ENCODE assay signal across 1 cellular context in genomic region chr22:43114958-43115357, GRCh38.
A peak's percentile ranks its signal among the peaks of the same experiment; 100 is the strongest.
TF ChIP-seq lines count a peak whose summit lies in the region.

No MANE protein-coding gene starts in this region.

TF ChIP-seq in HepG2, 621 proteins besides CTCF, POLR2A, EP300 and RAD21 (continued from another document):
- TF ChIP-seq, protein P1, sequence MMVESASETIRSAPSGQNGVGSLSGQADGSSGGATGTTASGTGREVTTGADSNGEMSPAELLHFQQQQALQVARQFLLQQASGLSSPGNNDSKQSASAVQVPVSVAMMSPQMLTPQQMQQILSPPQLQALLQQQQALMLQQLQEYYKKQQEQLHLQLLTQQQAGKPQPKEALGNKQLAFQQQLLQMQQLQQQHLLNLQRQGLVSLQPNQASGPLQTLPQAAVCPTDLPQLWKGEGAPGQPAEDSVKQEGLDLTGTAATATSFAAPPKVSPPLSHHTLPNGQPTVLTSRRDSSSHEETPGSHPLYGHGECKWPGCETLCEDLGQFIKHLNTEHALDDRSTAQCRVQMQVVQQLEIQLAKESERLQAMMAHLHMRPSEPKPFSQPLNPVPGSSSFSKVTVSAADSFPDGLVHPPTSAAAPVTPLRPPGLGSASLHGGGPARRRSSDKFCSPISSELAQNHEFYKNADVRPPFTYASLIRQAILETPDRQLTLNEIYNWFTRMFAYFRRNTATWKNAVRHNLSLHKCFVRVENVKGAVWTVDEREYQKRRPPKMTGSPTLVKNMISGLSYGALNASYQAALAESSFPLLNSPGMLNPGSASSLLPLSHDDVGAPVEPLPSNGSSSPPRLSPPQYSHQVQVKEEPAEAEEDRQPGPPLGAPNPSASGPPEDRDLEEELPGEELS (CRISPR knock-in tag; IDR thresholded peaks at IDR 0.05) = peak; percentile 58
- TF ChIP-seq MNT (IDR thresholded peaks at IDR 0.05) (no peak), JARID2 (CRISPR knock-in tag; IDR thresholded peaks at IDR 0.05; ENCODE audit: insufficient replicate concordance) (no peak), MED13 (CRISPR knock-in tag; IDR thresholded peaks at IDR 0.05) (no peak)
- TF ChIP-seq, protein P2, sequence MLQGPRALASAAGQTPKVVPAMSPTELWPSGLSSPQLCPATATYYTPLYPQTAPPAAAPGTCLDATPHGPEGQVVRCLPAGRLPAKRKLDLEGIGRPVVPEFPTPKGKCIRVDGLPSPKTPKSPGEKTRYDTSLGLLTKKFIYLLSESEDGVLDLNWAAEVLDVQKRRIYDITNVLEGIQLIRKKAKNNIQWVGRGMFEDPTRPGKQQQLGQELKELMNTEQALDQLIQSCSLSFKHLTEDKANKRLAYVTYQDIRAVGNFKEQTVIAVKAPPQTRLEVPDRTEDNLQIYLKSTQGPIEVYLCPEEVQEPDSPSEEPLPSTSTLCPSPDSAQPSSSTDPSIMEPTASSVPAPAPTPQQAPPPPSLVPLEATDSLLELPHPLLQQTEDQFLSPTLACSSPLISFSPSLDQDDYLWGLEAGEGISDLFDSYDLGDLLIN (CRISPR knock-in tag; IDR thresholded peaks at IDR 0.05; ENCODE audit: borderline replicate concordance) = no peak
- TF ChIP-seq, protein P3, sequence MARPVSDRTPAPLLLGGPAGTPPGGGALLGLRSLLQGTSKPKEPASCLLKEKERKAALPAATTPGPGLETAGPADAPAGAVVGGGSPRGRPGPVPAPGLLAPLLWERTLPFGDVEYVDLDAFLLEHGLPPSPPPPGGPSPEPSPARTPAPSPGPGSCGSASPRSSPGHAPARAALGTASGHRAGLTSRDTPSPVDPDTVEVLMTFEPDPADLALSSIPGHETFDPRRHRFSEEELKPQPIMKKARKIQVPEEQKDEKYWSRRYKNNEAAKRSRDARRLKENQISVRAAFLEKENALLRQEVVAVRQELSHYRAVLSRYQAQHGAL (CRISPR knock-in tag; IDR thresholded peaks at IDR 0.05; ENCODE audit: not compliant biosample characterization) = no peak
